In the genomic region with DNA sequence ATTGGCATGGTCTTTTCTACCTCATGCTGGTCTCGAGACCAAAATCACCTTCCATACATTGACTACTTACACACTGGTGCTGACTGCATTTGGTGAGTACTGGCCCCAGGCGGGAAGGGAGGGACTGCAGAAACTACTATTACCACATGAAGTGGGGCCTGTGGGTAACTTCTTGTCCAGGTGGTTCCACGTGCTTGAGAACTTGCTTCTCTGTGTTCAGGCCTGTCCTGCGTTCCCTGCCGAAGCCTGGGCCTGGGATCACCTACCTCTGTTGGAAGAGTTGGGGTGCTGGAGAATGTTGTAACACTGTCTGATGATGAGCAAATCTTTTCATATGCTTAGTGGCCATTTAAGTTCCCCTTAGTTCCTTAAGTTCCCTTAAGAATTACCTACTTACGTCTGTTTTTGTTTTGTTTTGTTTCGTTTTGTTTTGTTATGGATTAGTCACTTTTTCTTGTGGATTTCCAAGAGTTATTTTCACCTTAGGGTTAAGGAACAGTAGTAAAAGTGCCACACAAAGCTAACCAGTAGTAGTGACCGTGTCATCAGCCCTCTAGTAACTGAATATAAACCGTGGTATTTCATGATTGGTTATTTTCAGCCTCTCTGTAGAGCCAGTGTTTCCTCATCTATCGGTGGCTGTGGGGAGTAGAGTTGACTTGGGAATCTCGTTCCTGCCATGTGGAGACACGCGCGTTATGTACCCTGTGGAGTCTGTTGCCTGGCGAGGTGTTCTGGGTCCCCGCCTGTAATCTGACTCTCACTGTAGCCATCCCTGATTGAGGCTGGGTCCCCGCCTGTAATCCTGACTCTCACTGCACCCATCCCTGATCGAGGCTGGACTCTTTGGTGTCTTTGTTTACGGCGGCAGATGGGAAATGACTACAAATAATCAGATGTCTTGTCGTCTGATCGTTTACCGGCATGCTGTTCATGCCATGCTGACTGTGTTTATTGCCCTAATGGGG, we compare ENCODE assay signal across 15 cellular contexts.
DNase-seq lines count a peak whose midpoint lies in the region; ATAC-seq and TF ChIP-seq lines count a peak whose summit lies in the region.
"Had no signal": no experiment of that assay in that cellular context is flagged by ENCODE, and none has a peak within 500 bp of the region (broad histone marks: within the 10 kb centered on the region; RNA-seq: fewer than 3 reads in every experiment).

No MANE protein-coding gene starts in this region.

- intact Hi-C loops in CD4-positive, alpha-beta memory T cell (cut with micrococcal nuclease): no loop called here
- intact Hi-C loops in activated T-helper 2 cell treated with anti-CD3 and anti-CD28 coated beads, Interferon-gamma antibody, Interleukin-2, Interleukin-4, amounts not matched to agents 10 μg/mL and 5 μg/mL and 100 μg/mL, durations not matched to agents 14 hours and 24 hours and 36 hours (cut with micrococcal nuclease): loop anchor here (5.0 kb wide), 1 partner anchor 114 kb away; no protein-coding TSS in a partner anchor
- intact Hi-C loops in esophagus squamous epithelium (cut with DNase I): no loop called here
- intact Hi-C loops in CD4-positive, alpha-beta T cell (cut with DNase I, micrococcal nuclease): no loop called here

- TF ChIP-seq POLR2A in esophagus squamous epithelium (IDR thresholded peaks at IDR 0.05): no peak

- 88% methylated on average over 19 to 22 of the region's 23 CpGs for WGBS in esophagus squamous epithelium, 2 donors

- H3K36me3 Mint-ChIP-seq in CD4-positive, alpha-beta memory T cell: peaks cover 44 to 78% of the 10 kb centered on the region in 2 donors
- peaks cover 79% of the 10 kb centered on the region for H3K36me3 Mint-ChIP-seq in activated T-helper 2 cell treated with anti-CD3 and anti-CD28 coated beads, Interferon-gamma antibody, Interleukin-2, Interleukin-4, amounts not matched to agents 10 μg/mL and 5 μg/mL and 100 μg/mL, durations not matched to agents 14 hours and 24 hours and 36 hours (ENCODE audit: low read depth)
- peaks cover 0 to 80% (median 7%) of the 10 kb centered on the region in 3 donors for H3K36me3 Mint-ChIP-seq in naive thymus-derived CD8-positive, alpha-beta T cell
- peaks cover 86% of the 10 kb centered on the region for H3K36me3 Mint-ChIP-seq in CD4-positive, alpha-beta T cell (ENCODE audit: low read depth)

- H3K27ac ChIP-seq in CD4-positive, alpha-beta memory T cell (ENCODE audit: low read depth, low read length): no peak overlapping the region
- peak overlapping the region; percentile 49 for H3K27ac ChIP-seq in HUES48 (ENCODE audit: low read depth, low read length)
- H3K27ac ChIP-seq in esophagus squamous epithelium: no peak overlapping the region
- H3K27ac ChIP-seq in CD4-positive, alpha-beta T cell (ENCODE audit: low read depth, low read length): no peak overlapping the region
- H3K27ac ChIP-seq: GM23248, parathyroid adenoma had no signal

- H3K27ac Mint-ChIP-seq in CD4-positive, alpha-beta memory T cell: peak overlapping the region in 5 of 7 donors; percentile 22 to 75 (median 69)
- H3K27ac Mint-ChIP-seq in activated T-helper 2 cell treated with anti-CD3 and anti-CD28 coated beads, Interferon-gamma antibody, Interleukin-2, Interleukin-4, amounts not matched to agents 10 μg/mL and 5 μg/mL and 100 μg/mL, durations not matched to agents 14 hours and 24 hours and 36 hours: peak overlapping the region; percentile 72
- H3K27ac Mint-ChIP-seq in naive thymus-derived CD8-positive, alpha-beta T cell: peak overlapping the region in 8 of 10 donors; percentile 17 to 86 (median 46)
- H3K27ac Mint-ChIP-seq in CD4-positive, alpha-beta T cell: no peak overlapping the region

- POLR2A ChIA-PET in CD4-positive, alpha-beta memory T cell (lab: Charles Lee; ENCODE audit: partially characterized antibody): no interaction called here
- POLR2A ChIA-PET in naive thymus-derived CD8-positive, alpha-beta T cell (lab: Charles Lee): no interaction called here
- POLR2A ChIA-PET in CD4-positive, alpha-beta T cell (lab: Charles Lee): no interaction called here

- H3K4me1 ChIP-seq in CD4-positive, alpha-beta memory T cell (ENCODE audit: insufficient read depth, low read length): no peaks in the 10 kb centered on the region
- H3K4me1 ChIP-seq in HUES48 (ENCODE audit: control insufficient read depth, insufficient read depth, low read length): peaks cover 24% of the 10 kb centered on the region
- H3K4me1 ChIP-seq in esophagus squamous epithelium: peaks cover 10 to 28% (median 10%) of the 10 kb centered on the region in 3 donors

- no peak overlapping the region for H3K9ac ChIP-seq in HUES48 (ENCODE audit: low read depth, low read length)
- H3K9ac ChIP-seq: GM23248, parathyroid adenoma had no signal

- H3K27me3 ChIP-seq in CD4-positive, alpha-beta memory T cell (ENCODE audit: insufficient read depth, low read length): no peaks in the 10 kb centered on the region
- no peaks in the 10 kb centered on the region for H3K27me3 ChIP-seq in HUES48 (ENCODE audit: control insufficient read depth, insufficient read depth, low read length)
- H3K27me3 ChIP-seq in esophagus squamous epithelium: no peaks in the 10 kb centered on the region
- H3K27me3 ChIP-seq in CD4-positive, alpha-beta T cell (ENCODE audit: control insufficient read depth, insufficient read depth, low read length): no peaks in the 10 kb centered on the region
- H3K27me3 ChIP-seq: BE2C had no signal

- ATAC-seq in naive thymus-derived CD8-positive, alpha-beta T cell: no peak
- ATAC-seq in HG02885 (IDR thresholded peaks at IDR 0.05; ENCODE audit: poor library complexity, unreplicated experiment): no peak
- ATAC-seq in CD4-positive, alpha-beta T cell (ENCODE audit: poor library complexity): no peak

- H3K4me3 Mint-ChIP-seq in CD4-positive, alpha-beta memory T cell: no peak overlapping the region
- no peak overlapping the region for H3K4me3 Mint-ChIP-seq in activated T-helper 2 cell treated with anti-CD3 and anti-CD28 coated beads, Interferon-gamma antibody, Interleukin-2, Interleukin-4, amounts not matched to agents 10 μg/mL and 5 μg/mL and 100 μg/mL, durations not matched to agents 14 hours and 24 hours and 36 hours (ENCODE audit: low read depth)
- peak overlapping the region in 1 of 10 donors; percentile 10 for H3K4me3 Mint-ChIP-seq in naive thymus-derived CD8-positive, alpha-beta T cell
- no peak overlapping the region for H3K4me3 Mint-ChIP-seq in CD4-positive, alpha-beta T cell

- no peaks in the 10 kb centered on the region for H3K27me3 Mint-ChIP-seq in CD4-positive, alpha-beta memory T cell
- no peaks in the 10 kb centered on the region for H3K27me3 Mint-ChIP-seq in activated T-helper 2 cell treated with anti-CD3 and anti-CD28 coated beads, Interferon-gamma antibody, Interleukin-2, Interleukin-4, amounts not matched to agents 10 μg/mL and 5 μg/mL and 100 μg/mL, durations not matched to agents 14 hours and 24 hours and 36 hours (ENCODE audit: low read depth)
- no peaks in the 10 kb centered on the region for H3K27me3 Mint-ChIP-seq in naive thymus-derived CD8-positive, alpha-beta T cell
- H3K27me3 Mint-ChIP-seq in CD4-positive, alpha-beta T cell: no peaks in the 10 kb centered on the region
- H3K27me3 Mint-ChIP-seq: IgD-negative memory B cell had no signal

- H3K4me3 ChIP-seq in CD4-positive, alpha-beta memory T cell (ENCODE audit: low read length in 2 of 2): no peak overlapping the region
- H3K4me3 ChIP-seq in HUES48 (ENCODE audit: low read depth, low read length): no peak overlapping the region
- H3K4me3 ChIP-seq in esophagus squamous epithelium: no peak overlapping the region
- H3K4me3 ChIP-seq: GM23248 had no signal

- TF ChIP-seq CTCF in esophagus squamous epithelium (IDR thresholded peaks at IDR 0.05): no peak
- TF ChIP-seq CTCF in CD4-positive, alpha-beta T cell (IDR thresholded peaks at IDR 0.05): no peak

- no peaks in the 10 kb centered on the region for H3K9me3 ChIP-seq in CD4-positive, alpha-beta memory T cell (ENCODE audit: control insufficient read depth in 1 of 2, low read length in 2 of 2)
- H3K9me3 ChIP-seq in HUES48 (ENCODE audit: control insufficient read depth, insufficient read depth, low read length): no peaks in the 10 kb centered on the region
- no peaks in the 10 kb centered on the region for H3K9me3 ChIP-seq in esophagus squamous epithelium
- no peaks in the 10 kb centered on the region for H3K9me3 ChIP-seq in CD4-positive, alpha-beta T cell (ENCODE audit: control insufficient read depth, low read length)
- H3K9me3 ChIP-seq: BE2C had no signal

- H3K4me1 Mint-ChIP-seq in CD4-positive, alpha-beta memory T cell: peaks cover 0 to 4% (median 1%) of the 10 kb centered on the region in 4 donors
- peaks cover 6% of the 10 kb centered on the region for H3K4me1 Mint-ChIP-seq in activated T-helper 2 cell treated with anti-CD3 and anti-CD28 coated beads, Interferon-gamma antibody, Interleukin-2, Interleukin-4, amounts not matched to agents 10 μg/mL and 5 μg/mL and 100 μg/mL, durations not matched to agents 14 hours and 24 hours and 36 hours (ENCODE audit: low read depth)
- H3K4me1 Mint-ChIP-seq in naive thymus-derived CD8-positive, alpha-beta T cell: peaks cover 0 to 17% (median 7%) of the 10 kb centered on the region in 4 donors
- H3K4me1 Mint-ChIP-seq in CD4-positive, alpha-beta T cell (ENCODE audit: low read depth): no peaks in the 10 kb centered on the region

- H3K9me3 Mint-ChIP-seq in CD4-positive, alpha-beta memory T cell: peaks cover 0 to 3% (median 0%) of the 10 kb centered on the region in 8 donors
- no peaks in the 10 kb centered on the region for H3K9me3 Mint-ChIP-seq in activated T-helper 2 cell treated with anti-CD3 and anti-CD28 coated beads, Interferon-gamma antibody, Interleukin-2, Interleukin-4, amounts not matched to agents 10 μg/mL and 5 μg/mL and 100 μg/mL, durations not matched to agents 14 hours and 24 hours and 36 hours
- H3K9me3 Mint-ChIP-seq in naive thymus-derived CD8-positive, alpha-beta T cell: no peaks in the 10 kb centered on the region
- H3K9me3 Mint-ChIP-seq in CD4-positive, alpha-beta T cell: no peaks in the 10 kb centered on the region
- H3K9me3 Mint-ChIP-seq: IgD-negative memory B cell had no signal

- peaks cover 82% of the 10 kb centered on the region for H3K36me3 ChIP-seq in CD4-positive, alpha-beta memory T cell (ENCODE audit: insufficient read depth, low read length)
- H3K36me3 ChIP-seq in HUES48 (ENCODE audit: control insufficient read depth, insufficient read depth, low read length): peaks cover 98% of the 10 kb centered on the region
- H3K36me3 ChIP-seq in esophagus squamous epithelium: peaks cover 10 to 95% (median 17%) of the 10 kb centered on the region in 3 donors

- CTCF ChIA-PET in CD4-positive, alpha-beta memory T cell (lab: Charles Lee; ENCODE audit: partially characterized antibody): no interaction called here
- CTCF ChIA-PET in CD4-positive, alpha-beta T cell (lab: Charles Lee): no interaction called here

- DNase-seq in CD4-positive, alpha-beta memory T cell: no peak
- no peak for DNase-seq in activated T-helper 2 cell treated with anti-CD3 and anti-CD28 coated beads, Interferon-gamma antibody, Interleukin-2, Interleukin-4, amounts not matched to agents 10 μg/mL and 5 μg/mL and 100 μg/mL, durations not matched to agents 14 hours and 24 hours and 36 hours (ENCODE audit: low spot score)
- no peak for DNase-seq in naive thymus-derived CD8-positive, alpha-beta T cell
- DNase-seq in NCI-H128 (lab: John Stamatoyannopoulos, UW; ENCODE audit: unreplicated experiment) (no peak), esophagus squamous epithelium (lab: John Stamatoyannopoulos, UW) (no peak)
- DNase-seq in CD4-positive, alpha-beta T cell: no peak
- DNase-seq: BE2C, GM23248, midbrain, NCI-H1092 treated with DMSO at 0.1 percent for 48 hours, RPMI8226 had no signal
